20 cellular contexts compared by ENCODE assay signal in genomic region chr15:93451822-93452221, GRCh38.
A peak's percentile ranks its signal among the peaks of the same experiment; 100 is the strongest.
DNase-seq lines count a peak whose midpoint lies in the region; ATAC-seq and TF ChIP-seq lines count a peak whose summit lies in the region.
"Had no signal": no experiment of that assay in that cellular context is flagged by ENCODE, and none has a peak within 500 bp of the region (broad histone marks: within the 10 kb centered on the region; RNA-seq: fewer than 3 reads in every experiment).

No MANE protein-coding gene starts in this region.

- no peak overlapping the region for H3K4me2 ChIP-seq in trophoblast cell (ENCODE audit: low read length)
- H3K4me2 ChIP-seq: BLaER1, PC-9 had no signal

- no peaks in the 10 kb centered on the region for H3K36me3 ChIP-seq in left ventricle myocardium inferior
- H3K36me3 ChIP-seq in trophoblast cell (ENCODE audit: control insufficient read depth in 1 of 2, insufficient read depth in 2 of 2, low read length in 2 of 2), result no peaks in the 10 kb centered on the region
- H3K36me3 ChIP-seq: BLaER1, SJCRH30 had no signal

- H3K14ac ChIP-seq in trophoblast cell (ENCODE audit: low read length), result no peak overlapping the region

- H2BK5ac ChIP-seq in trophoblast cell (ENCODE audit: low read depth, low read length, poor library complexity), result no peak overlapping the region

- no peak for ATAC-seq in Right ventricle myocardium inferior
- no peak for ATAC-seq in HG03469 (IDR thresholded peaks at IDR 0.05; ENCODE audit: unreplicated experiment)
- no peak for ATAC-seq in GM21423 (IDR thresholded peaks at IDR 0.05; ENCODE audit: unreplicated experiment)
- ATAC-seq: GM12878 had no signal

- TF ChIP-seq CTCF in left ventricle myocardium inferior (IDR thresholded peaks at IDR 0.05; ENCODE audit: borderline replicate concordance) (no peak), epithelial cell of esophagus (IDR thresholded peaks at IDR 0.05; ENCODE audit: insufficient read depth, low read depth, low read length, missing control alignments) (no peak)

- H2BK12ac ChIP-seq in trophoblast cell (ENCODE audit: low read length), result no peak overlapping the region

- no peak overlapping the region for H3K18ac ChIP-seq in trophoblast cell (ENCODE audit: low read length)

- no CpG with 5 or more reads among the region's 2 CpGs for WGBS in trophoblast cell (ENCODE audit: extremely low coverage, insufficient coverage, insufficient read length)

- H3K4me3 ChIP-seq in left ventricle myocardium inferior (no peak overlapping the region), epithelial cell of esophagus (ENCODE audit: low read length) (no peak overlapping the region), trophoblast cell (ENCODE audit: low read depth, low read length) (no peak overlapping the region)
- H3K4me3 ChIP-seq: BLaER1, GM12878, PC-9, SJCRH30 had no signal

- no peaks in the 10 kb centered on the region for H3K79me2 ChIP-seq in trophoblast cell (ENCODE audit: control insufficient read depth, insufficient read depth, low read length, poor library complexity)

- H3K27me3 ChIP-seq in left ventricle myocardium inferior (ENCODE audit: low read depth) (no peaks in the 10 kb centered on the region), trophoblast cell (ENCODE audit: insufficient read depth, low read length) (no peaks in the 10 kb centered on the region)
- H3K27me3 ChIP-seq: BLaER1, SJCRH30 had no signal

- no peak for DNase-seq in left ventricle myocardium inferior
- no peak for DNase-seq in Right ventricle myocardium inferior (ENCODE audit: missing footprints)
- DNase-seq in epithelial cell of esophagus (ENCODE audit: low read depth), result peak; percentile 44
- peak; percentile 26 to 73 for DNase-seq in trophoblast cell
- no peak for DNase-seq in NAMALWA (ENCODE audit: low spot score)
- DNase-seq: Calu3; CD4-positive, alpha-beta memory T cell; GOT3; KG1; NCI-H1105; NCI-H1694; NCI-H2081 treated with DMSO at 0.1 percent for 48 hours; NCI-H774; PC-9; SW 1271 had no signal

- intact Hi-C loops in left ventricle myocardium inferior (cut with micrococcal nuclease), result no loop called here
- intact Hi-C loops in Right ventricle myocardium inferior (cut with DNase I), result no loop called here

- H3K9ac ChIP-seq in trophoblast cell (ENCODE audit: low read length), result no peak overlapping the region
- H3K9ac ChIP-seq: BLaER1 had no signal

- H2AFZ ChIP-seq in trophoblast cell (ENCODE audit: insufficient read depth, low read length, poor library complexity), result no peak overlapping the region
- H2AFZ ChIP-seq: PC-9 had no signal

- H2AK5ac ChIP-seq in trophoblast cell (ENCODE audit: low read length), result no peak overlapping the region

- H3K79me1 ChIP-seq in trophoblast cell (ENCODE audit: low read length), result no peaks in the 10 kb centered on the region

- H3K4me1 ChIP-seq in left ventricle myocardium inferior (peaks cover 11% of the 10 kb centered on the region), trophoblast cell (ENCODE audit: control insufficient read depth in 1 of 2, insufficient read depth in 2 of 2, low read length in 2 of 2) (no peaks in the 10 kb centered on the region)
- H3K4me1 ChIP-seq: BLaER1 had no signal

- no peak overlapping the region for H3K4ac ChIP-seq in trophoblast cell (ENCODE audit: low read depth, low read length)

- no peak overlapping the region for H4K91ac ChIP-seq in trophoblast cell (ENCODE audit: low read depth, low read length)

- H2BK120ac ChIP-seq in trophoblast cell (ENCODE audit: insufficient read depth, low read length, poor library complexity), result no peak overlapping the region

- H3K9me3 ChIP-seq in left ventricle myocardium inferior (replicated peaks) (peaks cover 5% of the 10 kb centered on the region), trophoblast cell (ENCODE audit: insufficient read depth, low read depth, low read length) (no peaks in the 10 kb centered on the region)
- H3K9me3 ChIP-seq: BLaER1, SJCRH30 had no signal

- H3K23ac ChIP-seq in trophoblast cell (ENCODE audit: low read length), result no peak overlapping the region

- H4K12ac ChIP-seq in trophoblast cell (ENCODE audit: low read depth, low read length), result no peak overlapping the region

- H3K27ac ChIP-seq in left ventricle myocardium inferior (replicated peaks), result peak overlapping the region; percentile 72
- H3K27ac ChIP-seq in trophoblast cell (ENCODE audit: low read depth, low read length), result no peak overlapping the region
- H3K27ac ChIP-seq: BLaER1, PC-9, SJCRH30 had no signal

- H4K8ac ChIP-seq in trophoblast cell (ENCODE audit: low read depth, low read length), result no peak overlapping the region

Comparison
In these comparisons a context has a peak if more than half of its experiments do, and no peak if none do; other contexts are left out.
1. DNase-seq: peak in epithelial cell of esophagus (single experiment) and trophoblast cell (2 of 2); none in left ventricle myocardium inferior (single experiment), Right ventricle myocardium inferior (single experiment) and NAMALWA (single experiment).